In the genomic region with DNA sequence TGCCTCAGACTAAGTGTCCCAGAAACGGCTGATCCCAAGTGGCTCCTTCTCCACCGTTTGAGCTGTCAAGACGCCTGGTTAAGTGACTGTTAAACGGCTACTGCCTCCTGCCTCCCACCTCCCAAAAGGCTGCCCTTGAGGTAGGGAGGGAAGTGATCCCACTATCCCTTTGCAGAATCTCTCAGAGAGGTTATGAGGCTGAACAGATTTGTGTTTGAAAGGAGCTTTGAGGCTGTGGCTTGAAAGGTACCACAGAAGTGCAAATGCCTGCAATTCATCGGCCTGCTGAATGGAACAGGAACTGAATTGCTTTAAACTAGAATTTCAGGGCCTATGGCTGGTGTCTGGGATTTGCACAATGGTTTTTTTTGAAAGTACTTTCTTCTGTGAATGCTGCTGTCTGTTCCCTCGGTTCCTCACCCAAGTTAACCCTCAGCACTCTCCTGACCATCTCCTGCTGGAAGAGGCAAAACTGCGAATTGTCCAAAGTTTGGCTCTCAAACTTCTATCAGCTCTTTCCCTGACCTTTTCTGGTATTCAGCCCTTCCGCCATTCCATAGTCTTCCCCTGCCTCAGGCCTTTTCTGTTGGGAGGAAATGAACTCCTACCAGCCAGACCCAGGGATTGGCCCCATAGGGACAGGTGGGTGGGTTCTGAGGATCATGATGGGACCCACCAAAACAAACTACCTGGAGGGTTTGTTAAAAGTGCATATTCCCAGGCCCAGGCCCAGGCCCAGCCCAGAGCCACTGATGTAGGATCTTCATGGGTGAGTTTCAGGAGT, we compare ENCODE assay signal across 11 cellular contexts.
"Had no signal": no experiment of that assay in that cellular context is flagged by ENCODE, and none has a peak within 500 bp of the region (broad histone marks: within the 10 kb centered on the region; RNA-seq: fewer than 3 reads in every experiment).

No MANE protein-coding gene starts in this region.

- H3K27ac Mint-ChIP-seq: activated naive CD4-positive, alpha-beta T cell treated with anti-CD3 and anti-CD28 coated beads, Interleukin-2, amount 10 ng/mL, durations not matched to agents 7 days and 5 days; activated T-helper 2 cell treated with anti-CD3 and anti-CD28 coated beads, Interferon-gamma antibody, Interleukin-2, Interleukin-4, amounts not matched to agents 10 μg/mL and 5 μg/mL and 100 μg/mL, durations not matched to agents 14 hours and 24 hours and 36 hours; natural killer cell had no signal

- H3K27ac ChIP-seq: ascending aorta, epithelial cell of prostate, heart right ventricle, thoracic aorta had no signal

- H3K4me3 Mint-ChIP-seq: activated naive CD4-positive, alpha-beta T cell treated with anti-CD3 and anti-CD28 coated beads, Interleukin-2, amount 10 ng/mL, durations not matched to agents 7 days and 5 days; natural killer cell; stimulated activated naive CD8-positive, alpha-beta T cell treated with anti-CD3 and anti-CD28 coated beads, Interleukin-15, amount 100 ng/mL, for 72 hours had no signal

- DNase-seq: activated CD4-positive, alpha-beta T cell treated with anti-CD3 and anti-CD28 coated beads for 1 hour; activated CD4-positive, alpha-beta T cell treated with anti-CD3 and anti-CD28 coated beads, Interleukin-2, amount 50 U/mL, for 4 hours; activated naive CD4-positive, alpha-beta T cell treated with anti-CD3 and anti-CD28 coated beads, Interleukin-2, amount 10 ng/mL, durations not matched to agents 7 days and 5 days; heart right ventricle; mesenchymal stem cell; natural killer cell; stimulated activated naive CD8-positive, alpha-beta T cell treated with anti-CD3 and anti-CD28 coated beads, Interleukin-15, amount 100 ng/mL, for 72 hours had no signal

- H3K4me1 ChIP-seq: ascending aorta, heart right ventricle had no signal

- H3K27me3 ChIP-seq: ascending aorta had no signal

- H3K9me3 Mint-ChIP-seq: activated naive CD4-positive, alpha-beta T cell treated with anti-CD3 and anti-CD28 coated beads, Interleukin-2, amount 10 ng/mL, durations not matched to agents 7 days and 5 days; natural killer cell; stimulated activated naive CD8-positive, alpha-beta T cell treated with anti-CD3 and anti-CD28 coated beads, Interleukin-15, amount 100 ng/mL, for 72 hours had no signal

- ATAC-seq: heart right ventricle; natural killer cell; stimulated activated naive CD8-positive, alpha-beta T cell treated with anti-CD3 and anti-CD28 coated beads, Interleukin-15, amount 100 ng/mL, for 72 hours had no signal

- H3K36me3 Mint-ChIP-seq: activated naive CD4-positive, alpha-beta T cell treated with anti-CD3 and anti-CD28 coated beads, Interleukin-2, amount 10 ng/mL, durations not matched to agents 7 days and 5 days; natural killer cell had no signal

- H3K9me3 ChIP-seq: ascending aorta, heart right ventricle, thoracic aorta had no signal
